In the genomic region with DNA sequence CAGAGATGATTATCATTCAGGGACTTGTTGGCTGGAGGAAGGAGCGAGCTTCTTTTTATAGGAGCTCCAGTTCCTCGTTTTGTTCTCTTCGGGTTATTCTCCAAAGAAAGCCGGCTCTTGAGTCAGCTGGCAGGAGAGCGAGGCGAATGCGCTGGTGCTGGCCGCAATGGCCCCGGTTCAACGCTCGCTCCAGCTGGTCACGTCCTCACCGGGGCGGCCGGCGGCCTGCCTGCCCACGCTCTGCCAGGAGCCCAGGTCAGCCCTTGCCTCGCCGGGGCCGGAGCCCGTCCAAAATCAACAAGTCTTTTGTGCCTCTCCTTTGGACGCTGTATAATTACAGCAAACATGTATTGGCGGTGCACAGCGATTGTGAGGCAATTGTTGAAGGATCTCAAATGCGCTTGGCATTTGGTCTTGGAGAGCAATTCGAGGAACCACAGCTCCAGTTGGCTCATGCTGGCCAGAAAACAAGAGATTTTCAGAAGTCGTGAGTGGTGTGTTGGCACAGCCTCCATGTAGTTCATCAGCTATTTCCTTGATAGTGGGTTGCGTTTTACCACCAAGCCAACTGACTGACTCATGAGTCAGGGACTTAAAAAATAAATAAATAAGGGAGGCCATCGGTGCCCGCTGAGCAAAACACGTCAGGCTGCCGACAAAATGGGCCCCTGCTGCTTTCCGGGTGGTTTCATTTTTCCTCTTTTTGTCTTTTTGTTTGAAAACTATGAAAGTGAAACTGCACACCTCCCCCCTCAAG, we compare ENCODE assay signal across 8 cellular contexts.
DNase-seq lines count a peak whose midpoint lies in the region.

No MANE protein-coding gene starts in this region.

- H3K27ac Mint-ChIP-seq in stimulated activated naive CD8-positive, alpha-beta T cell treated with anti-CD3 and anti-CD28 coated beads, Interleukin-15, Interleukin-2, amounts not matched to agents 100 ng/mL and 50 ng/mL, for 24 hours: peak overlapping the region; percentile 45

- H3K4me3 Mint-ChIP-seq in stimulated activated naive CD8-positive, alpha-beta T cell treated with anti-CD3 and anti-CD28 coated beads, Interleukin-15, Interleukin-2, amounts not matched to agents 100 ng/mL and 50 ng/mL, for 24 hours: peak overlapping the region; percentile 55

- DNase-seq in GM03348 (ENCODE audit: low spot score) (peak; percentile 78), NCI-H69 (lab: John Stamatoyannopoulos, UW) (peak; percentile 85), anterior cingulate cortex (lab: John Stamatoyannopoulos, UW) (peak in 41 of 58 donors; percentile 5 to 80 (median 47)), iPS-NIHi11 (ENCODE audit: low spot score) (peak; percentile 39), GM19240 (ENCODE audit: insufficient read length, low spot score) (no peak), cortex of kidney (lab: John Stamatoyannopoulos, UW) (no peak)
- no peak for DNase-seq in effector CD8-positive, alpha-beta T cell (lab: John Stamatoyannopoulos, UW)

- no peaks in the 10 kb centered on the region for H3K36me3 Mint-ChIP-seq in stimulated activated naive CD8-positive, alpha-beta T cell treated with anti-CD3 and anti-CD28 coated beads, Interleukin-15, Interleukin-2, amounts not matched to agents 100 ng/mL and 50 ng/mL, for 24 hours (ENCODE audit: low read depth)

- peaks cover 36% of the 10 kb centered on the region for H3K4me1 Mint-ChIP-seq in stimulated activated naive CD8-positive, alpha-beta T cell treated with anti-CD3 and anti-CD28 coated beads, Interleukin-15, Interleukin-2, amounts not matched to agents 100 ng/mL and 50 ng/mL, for 24 hours (ENCODE audit: low read depth)

- H3K9me3 Mint-ChIP-seq in stimulated activated naive CD8-positive, alpha-beta T cell treated with anti-CD3 and anti-CD28 coated beads, Interleukin-15, Interleukin-2, amounts not matched to agents 100 ng/mL and 50 ng/mL, for 24 hours: no peaks in the 10 kb centered on the region

- H3K27me3 Mint-ChIP-seq in stimulated activated naive CD8-positive, alpha-beta T cell treated with anti-CD3 and anti-CD28 coated beads, Interleukin-15, Interleukin-2, amounts not matched to agents 100 ng/mL and 50 ng/mL, for 24 hours: peaks cover 68% of the 10 kb centered on the region

Comparison
In these comparisons a context has a peak if more than half of its experiments do, and no peak if none do; other contexts are left out.
1. DNase-seq: peak in GM03348 (single experiment), NCI-H69 (single experiment), anterior cingulate cortex (41 of 58) and iPS-NIHi11 (single experiment); none in GM19240 (single experiment), effector CD8-positive, alpha-beta T cell (single experiment) and cortex of kidney (single experiment).